Comparison of ENCODE assay signal across 8 cellular contexts in genomic region chr21:45923146-45923545, GRCh38. TPM values are rescaled to one million over a fixed set of nuclear protein-coding genes. Genes with fewer than 3 reads are reported as not detected.
DNase-seq lines count a peak whose midpoint lies in the region; ATAC-seq, FAIRE-seq and TF ChIP-seq lines count a peak whose summit lies in the region.

No MANE protein-coding gene starts in this region.

- CTCF ChIA-PET in HepG2 (lab: Yijun Ruan, JAX; ENCODE audit: low intra/inter-chr PET ratio, low total read pairs), result interaction anchor here (1.2 kb wide), 1 partner anchor 783 kb away, joined by 4 read pairs; no protein-coding TSS in a partner anchor

- DNase-seq in Ammon's horn (ENCODE audit: low spot score) (peak; percentile 90), HUDEP-2 (lab: John Stamatoyannopoulos, UW; ENCODE audit: unreplicated experiment in 76 of 76) (peak in 56 of 76 experiments; percentile 7 to 76 (median 36)), cerebellar nuclear complex (lab: John Stamatoyannopoulos, UW) (peak; percentile 44 to 73), HepG2 (ENCODE audit: low spot score) (peak; percentile 16), SK-N-DZ (ENCODE audit: low spot score) (no peak)
- peak; percentile 31 for DNase-seq in activated CD4-positive, CD25-positive, alpha-beta regulatory T cell treated with anti-CD3 and anti-CD28 coated beads, Interleukin-2, amount 50 U/mL, for 16 hours (ENCODE audit: low read depth, low spot score)
- peak; percentile 53 to 62 for DNase-seq in stimulated activated CD4-positive, alpha-beta T cell treated with anti-CD3 and anti-CD28 coated beads, Interleukin-4, amount 100 ng/mL, for 4 hours

- no peak overlapping the region for H3K4me2 ChIP-seq in HepG2 (ENCODE audit: low read depth, low read length)

- no peaks in the 10 kb centered on the region for H3K36me3 ChIP-seq in HepG2 (replicated peaks in 1 of 2; ENCODE audit: control insufficient read depth in 1 of 2, insufficient read depth in 2 of 2, low read length in 2 of 2)

- BruUV-seq in HepG2 (replicated peaks; lab: Mats Ljungman, UMichigan), result no TSS peak

- peak; percentile 76 for TF ChIP-seq CTCF in HepG2 (CRISPR knock-in tag; IDR thresholded peaks at IDR 0.05)

- peaks cover 1 to 16% of the 10 kb centered on the region in 2 experiments; a peak in 3 of 5 replicates for H3K27me3 ChIP-seq in HepG2 (ENCODE audit: control insufficient read depth in 1 of 2, insufficient read depth in 2 of 2, low read length in 2 of 2)

- in situ Hi-C loops in HepG2 (cut with HindIII; ENCODE audit: extremely low pct_ligation_motif_present, low pct_unique_long_range_greater_than_20kb), result no loop called here

- TF ChIP-seq EP300 in HepG2 (IDR thresholded peaks at IDR 0.05; ENCODE audit: low read depth in 2 of 2, low read length in 2 of 2), result no peak
- no peak for TF ChIP-seq EP300 in HepG2 (CRISPR knock-in tag; IDR thresholded peaks at IDR 0.05; ENCODE audit: borderline replicate concordance)

- H2AFZ ChIP-seq in HepG2 (ENCODE audit: low read length), result no peak overlapping the region

- no peak overlapping the region for H3K9ac ChIP-seq in HepG2 (ENCODE audit: insufficient read depth, low read depth, low read length)

- intact Hi-C loops in HepG2 (cut with micrococcal nuclease; ENCODE audit: unreplicated experiment), result no loop called here

- H3K4me3 ChIP-seq in HepG2 (replicated peaks in 1 of 3; ENCODE audit: insufficient read depth in 1 of 3, low read depth in 2 of 3, low read length in 3 of 3), result no peak overlapping the region

- peaks cover 4% of the 10 kb centered on the region for H3K9me3 ChIP-seq in HepG2 (ENCODE audit: low read length)

- TF ChIP-seq POLR2A in HepG2 (IDR thresholded peaks at IDR 0.05; ENCODE audit: insufficient read depth in 1 of 2, low read depth in 2 of 2, low read length in 2 of 2), result no peak

- FAIRE-seq in HepG2 (lab: Jason Lieb, UNC), result peak; percentile 75

- WGBS in HepG2 (ENCODE audit: low lambda C conversion rate), result 0% methylated on average over 5 of the region's 6 CpGs

- H3K79me2 ChIP-seq in HepG2 (ENCODE audit: insufficient read depth, low read length), result no peaks in the 10 kb centered on the region

- no peak overlapping the region for H3K27ac ChIP-seq in HepG2 (ENCODE audit: extremely low read length, insufficient read depth, low read length)

- no peaks in the 10 kb centered on the region for H4K20me1 ChIP-seq in HepG2 (ENCODE audit: insufficient read depth, low read length)

- TF ChIP-seq RAD21 in HepG2 (CRISPR knock-in tag; IDR thresholded peaks at IDR 0.05), result peak; percentile 56

- no peaks in the 10 kb centered on the region for H3K4me1 ChIP-seq in HepG2 (ENCODE audit: insufficient read depth, low read length)

- ATAC-seq in HepG2 (peak; percentile 86), HG02938 (IDR thresholded peaks at IDR 0.05; ENCODE audit: unreplicated experiment) (no peak)

- POLR2A ChIA-PET in HepG2 (lab: Yijun Ruan, JAX), result no interaction called here

TF ChIP-seq in HepG2, 621 proteins besides CTCF, POLR2A, EP300 and RAD21 (continues in another document):
- TF ChIP-seq ZNF687 (CRISPR knock-in tag; IDR thresholded peaks at IDR 0.05) (peak; percentile 37), MEIS2 (CRISPR knock-in tag; IDR thresholded peaks at IDR 0.05) (no peak), STAG1 (CRISPR knock-in tag; IDR thresholded peaks at IDR 0.05) (peak; percentile 71), ZMYM4 (CRISPR knock-in tag; IDR thresholded peaks at IDR 0.05) (0 out of 2 replicates have a peak, but pooled peaks have one; percentile 12), ZNF781 (CRISPR knock-in tag; IDR thresholded peaks at IDR 0.05; ENCODE audit: borderline replicate concordance, not compliant biosample characterization) (no peak), ZNF280B (CRISPR knock-in tag; IDR thresholded peaks at IDR 0.05; ENCODE audit: borderline replicate concordance) (peak; percentile 26; the same call in 1 of the 2 replicates), KDM2A (CRISPR knock-in tag; IDR thresholded peaks at IDR 0.05; ENCODE audit: borderline replicate concordance, low read depth) (0 out of 2 replicates have a peak, but pooled peaks have one; percentile 19), RFX3 (CRISPR knock-in tag; IDR thresholded peaks at IDR 0.05) (no peak), PHF21A (CRISPR knock-in tag; IDR thresholded peaks at IDR 0.05) (no peak), SMC3 (IDR thresholded peaks at IDR 0.05; ENCODE audit: low read length) (peak; percentile 30; the same call in 1 of the 2 replicates), ZNF275 (CRISPR knock-in tag; IDR thresholded peaks at IDR 0.05; ENCODE audit: borderline replicate concordance) (no peak), U2AF1 (optimal IDR thresholded peaks at IDR 0.05; ENCODE audit: low read depth, low read length) (no peak), KDM1A (CRISPR knock-in tag; IDR thresholded peaks at IDR 0.05) (no peak)

RNA-seq across cellular contexts. Expression of gene COL6A1, which starts 58.4 kb away (rescaled TPM):
- total RNA-seq in HepG2 (2016; rRNA removed; fragmentation: Illumina TruSeq; extraction: Trizol), result 0.46 and 3.1 TPM in 2 replicates
- total RNA-seq in HepG2 (2016; cell fraction: cytosol; rRNA removed; fragmentation: Illumina TruSeq; extraction: Trizol; ENCODE audit: low read depth), result 0.09 and 0.40 TPM in 2 replicates
- total RNA-seq in HepG2 (2016; cell fraction: insoluble cytoplasmic fraction; rRNA removed; fragmentation: Illumina TruSeq; extraction: Trizol), result 0.55 and 4.3 TPM in 2 replicates
- 0.28 and 0.41 TPM in 2 replicates for total RNA-seq in HepG2 (2016; cell fraction: membrane; rRNA removed; fragmentation: Illumina TruSeq; extraction: Trizol)
- total RNA-seq in HepG2 (2016; cell fraction: nucleus; rRNA removed; fragmentation: Illumina TruSeq; extraction: Trizol), result 4.1 and 6.4 TPM in 2 replicates
- 4.8 and 9.8 TPM in 2 replicates for polyA plus RNA-seq in HepG2 (2011; rRNA removed)
- polyA plus RNA-seq in HepG2 (2011; cell fraction: cytosol; rRNA removed), result 2.4 TPM in 2 replicates
- polyA plus RNA-seq in HepG2 (2011; cell fraction: nucleus; rRNA removed), result 190 and 201 TPM in 2 replicates
- 10.0 and 14.2 TPM in 2 replicates for polyA plus RNA-seq in HepG2 (2012)
- polyA plus RNA-seq in HepG2 (2016; cell fraction: cytosol; fragmentation: Illumina TruSeq; extraction: Trizol; ENCODE audit: low read depth), result 0.17 TPM in 2 replicates
- polyA plus RNA-seq in HepG2 (2016; cell fraction: insoluble cytoplasmic fraction; fragmentation: Illumina TruSeq; extraction: Trizol; ENCODE audit: low read depth), result 0.58 and 1.7 TPM in 2 replicates
- 0.13 and 0.28 TPM in 2 replicates for polyA plus RNA-seq in HepG2 (2016; cell fraction: membrane; fragmentation: Illumina TruSeq; extraction: Trizol; ENCODE audit: low read depth)
- 20.5 and 25.0 TPM in 2 replicates for polyA plus RNA-seq in HepG2 (2016; cell fraction: nucleus; fragmentation: Illumina TruSeq; extraction: Trizol; ENCODE audit: insufficient read depth, low read depth)
- polyA minus RNA-seq in HepG2 (2011; rRNA and poly(A)+ RNA removed; ENCODE audit: low replicate concordance), result 0.07 and 11.2 TPM in 2 replicates
- polyA minus RNA-seq in HepG2 (2011; cell fraction: cytosol; rRNA and poly(A)+ RNA removed), result 1.1 and 1.8 TPM in 2 replicates
- polyA minus RNA-seq in HepG2 (2011; cell fraction: nucleus; rRNA and poly(A)+ RNA removed), result 3.9 and 6.7 TPM in 2 replicates
- 58.6 and 64.7 TPM in 2 replicates for polyA plus RNA-seq in SK-N-DZ (2014; cell fraction: cytosol; rRNA removed)
- 367 and 476 TPM in 2 replicates for polyA plus RNA-seq in SK-N-DZ (2014; cell fraction: nucleus; rRNA removed)
